8 cellular contexts compared by ENCODE assay signal in the genomic region with DNA sequence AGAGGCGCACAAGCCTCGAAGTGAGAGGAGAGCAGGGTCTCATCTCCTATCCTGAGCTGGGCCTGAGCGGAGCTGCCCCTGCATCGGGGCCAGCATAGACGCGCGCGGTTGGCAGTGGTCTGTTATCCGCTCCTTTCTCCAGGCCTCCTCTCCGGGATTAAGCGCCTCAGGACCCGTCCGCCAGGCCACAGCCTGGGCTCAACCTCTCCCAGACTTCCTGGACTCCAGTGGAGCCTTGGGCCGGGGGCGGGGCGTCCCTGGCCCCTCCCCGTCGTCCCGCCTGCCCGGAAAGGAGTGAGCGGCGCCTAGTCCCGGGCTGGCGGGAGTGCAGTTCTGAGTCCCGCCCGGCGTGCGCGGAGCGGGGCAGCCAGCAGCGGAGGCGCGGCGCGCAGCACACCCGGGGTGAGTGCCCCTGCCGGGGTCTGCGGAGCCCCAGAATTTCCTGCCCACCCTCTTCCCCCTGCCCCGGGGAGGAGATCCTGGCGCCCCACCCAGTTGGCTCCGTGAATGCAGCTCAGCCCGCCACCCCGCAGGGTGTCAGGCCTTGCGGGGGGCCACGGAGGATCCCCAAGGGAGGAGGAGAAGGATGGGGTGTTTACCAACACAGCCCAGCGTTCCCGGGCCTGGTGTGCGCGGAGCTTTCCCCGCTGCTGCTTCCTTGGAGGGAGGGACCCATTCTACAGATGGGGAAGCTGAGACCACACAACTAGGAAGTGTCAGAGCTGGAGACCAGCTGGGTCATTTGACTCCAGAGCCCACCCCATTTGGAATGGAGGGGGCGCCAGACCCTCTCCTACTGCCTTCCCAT.
A peak's percentile ranks its signal among the peaks of the same experiment; 100 is the strongest.
DNase-seq lines count a peak whose midpoint lies in the region; ATAC-seq and TF ChIP-seq lines count a peak whose summit lies in the region.

A gene with protein sequence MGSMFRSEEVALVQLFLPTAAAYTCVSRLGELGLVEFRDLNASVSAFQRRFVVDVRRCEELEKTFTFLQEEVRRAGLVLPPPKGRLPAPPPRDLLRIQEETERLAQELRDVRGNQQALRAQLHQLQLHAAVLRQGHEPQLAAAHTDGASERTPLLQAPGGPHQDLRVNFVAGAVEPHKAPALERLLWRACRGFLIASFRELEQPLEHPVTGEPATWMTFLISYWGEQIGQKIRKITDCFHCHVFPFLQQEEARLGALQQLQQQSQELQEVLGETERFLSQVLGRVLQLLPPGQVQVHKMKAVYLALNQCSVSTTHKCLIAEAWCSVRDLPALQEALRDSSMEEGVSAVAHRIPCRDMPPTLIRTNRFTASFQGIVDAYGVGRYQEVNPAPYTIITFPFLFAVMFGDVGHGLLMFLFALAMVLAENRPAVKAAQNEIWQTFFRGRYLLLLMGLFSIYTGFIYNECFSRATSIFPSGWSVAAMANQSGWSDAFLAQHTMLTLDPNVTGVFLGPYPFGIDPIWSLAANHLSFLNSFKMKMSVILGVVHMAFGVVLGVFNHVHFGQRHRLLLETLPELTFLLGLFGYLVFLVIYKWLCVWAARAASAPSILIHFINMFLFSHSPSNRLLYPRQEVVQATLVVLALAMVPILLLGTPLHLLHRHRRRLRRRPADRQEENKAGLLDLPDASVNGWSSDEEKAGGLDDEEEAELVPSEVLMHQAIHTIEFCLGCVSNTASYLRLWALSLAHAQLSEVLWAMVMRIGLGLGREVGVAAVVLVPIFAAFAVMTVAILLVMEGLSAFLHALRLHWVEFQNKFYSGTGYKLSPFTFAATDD (plus strand): TSS at position 308 of the 808 bp plus-strand sequence. CDS start 2,247 bp downstream, outside the sequence.

- H3K4me2 ChIP-seq in Loucy (ENCODE audit: low read depth, low read length, poor library complexity, severe bottlenecking), result peak within 1 kb of the TSS; percentile 80

- TF ChIP-seq CTCF in Loucy (conservative IDR thresholded peaks at IDR 0.05; ENCODE audit: low read length), result no peak

- peak within 1 kb of the TSS; percentile 97 for H3K27ac Mint-ChIP-seq in dendritic cell treated with granulocyte-macrophage colony-stimulating factor and Interleukin-4, amounts not matched to agents 40 ng/mL and 50 ng/mL, for 4 days

- H3K36me3 Mint-ChIP-seq in dendritic cell treated with granulocyte-macrophage colony-stimulating factor and Interleukin-4, amounts not matched to agents 40 ng/mL and 50 ng/mL, for 4 days (ENCODE audit: low read depth), result peaks cover 81% of the 10 kb centered on the region

- H4K20me1 ChIP-seq in Loucy (ENCODE audit: insufficient read depth, low read length, poor library complexity, severe bottlenecking), result no peaks in the 10 kb centered on the region

- no peak within 1 kb of the TSS for H2AFZ ChIP-seq in Loucy (ENCODE audit: low read length)

- H3F3A ChIP-seq in Loucy (ENCODE audit: low read depth), result peaks cover 3% of the 10 kb centered on the region; the same call in 1 of the 2 replicates

- H3K27me3 ChIP-seq in Loucy (ENCODE audit: insufficient read depth, low read length, poor library complexity, severe bottlenecking), result no peaks in the 10 kb centered on the region

- H3K9me3 Mint-ChIP-seq in dendritic cell treated with granulocyte-macrophage colony-stimulating factor and Interleukin-4, amounts not matched to agents 40 ng/mL and 50 ng/mL, for 4 days, result no peaks in the 10 kb centered on the region

- no peaks in the 10 kb centered on the region for H3K27me3 Mint-ChIP-seq in dendritic cell treated with granulocyte-macrophage colony-stimulating factor and Interleukin-4, amounts not matched to agents 40 ng/mL and 50 ng/mL, for 4 days

- H3K4me3 ChIP-seq in Loucy (ENCODE audit: low read length, poor library complexity, severe bottlenecking), result peak within 1 kb of the TSS; percentile 73

- H3K9ac ChIP-seq in Loucy (ENCODE audit: low read depth, low read length, poor library complexity, severe bottlenecking), result peak within 1 kb of the TSS; percentile 78

- peaks cover 2% of the 10 kb centered on the region; the same call in 1 of the 2 replicates for H3K79me2 ChIP-seq in Loucy (ENCODE audit: insufficient read depth, low read length)

- peak within 1 kb of the TSS; percentile 93 for H3K4me3 Mint-ChIP-seq in dendritic cell treated with granulocyte-macrophage colony-stimulating factor and Interleukin-4, amounts not matched to agents 40 ng/mL and 50 ng/mL, for 4 days

- ATAC-seq in HG02840 (IDR thresholded peaks at IDR 0.05; ENCODE audit: low FRiP score, unreplicated experiment), result no peak

- H3K9me3 ChIP-seq in Loucy (ENCODE audit: insufficient read depth, low read depth, low read length), result no peaks in the 10 kb centered on the region

- peaks cover 3% of the 10 kb centered on the region; the same call in 1 of the 2 replicates for H3K36me3 ChIP-seq in Loucy (ENCODE audit: insufficient read depth, low read length)

- intact Hi-C loops in dendritic cell treated with granulocyte-macrophage colony-stimulating factor and Interleukin-4, amounts not matched to agents 40 ng/mL and 50 ng/mL, for 4 days (cut with micrococcal nuclease), result loop anchor here (5.0 to 10.0 kb wide), 2 partner anchors 42 to 76 kb away; no protein-coding TSS in a partner anchor

- H3K4me1 ChIP-seq in Loucy (ENCODE audit: insufficient read depth, low read length, poor library complexity, severe bottlenecking), result peaks cover 36% of the 10 kb centered on the region

- peaks cover 73% of the 10 kb centered on the region for H3K4me1 Mint-ChIP-seq in dendritic cell treated with granulocyte-macrophage colony-stimulating factor and Interleukin-4, amounts not matched to agents 40 ng/mL and 50 ng/mL, for 4 days (ENCODE audit: low read depth)

- DNase-seq in NCI-H146 (lab: John Stamatoyannopoulos, UW) (peak; percentile 64), NCI-H146 treated with DMSO at 0.1 percent for 48 hours (lab: John Stamatoyannopoulos, UW; ENCODE audit: unreplicated experiment) (no peak), left kidney (ENCODE audit: low read depth, low spot score) (peak; percentile 77)
- DNase-seq in activated CD4-positive, alpha-beta T cell treated with anti-CD3 and anti-CD28 coated beads for 24 hours (ENCODE audit: low read depth in 2 of 2), result peak; percentile 52 to 65
- peak; percentile 63 for DNase-seq in stimulated activated CD4-positive, alpha-beta T cell treated with anti-CD3 and anti-CD28 coated beads, Interleukin-4, amount 100 ng/mL, for 1 hour

- no peaks in the 10 kb centered on the region for H3K9me2 ChIP-seq in Loucy (replicated peaks; ENCODE audit: low read depth, low read length)
